Comparison of ENCODE assay signal across 19 cellular contexts in genomic region chr12:105946541-105946940, GRCh38.
DNase-seq lines count a peak whose midpoint lies in the region; ATAC-seq and TF ChIP-seq lines count a peak whose summit lies in the region.
"Had no signal": no experiment of that assay in that cellular context is flagged by ENCODE, and none has a peak within 500 bp of the region (broad histone marks: within the 10 kb centered on the region; RNA-seq: fewer than 3 reads in every experiment).

No MANE protein-coding gene starts in this region.

- H3K79me2 ChIP-seq in trophoblast cell (ENCODE audit: control insufficient read depth, insufficient read depth, low read length, poor library complexity), result no peaks in the 10 kb centered on the region

- no peak overlapping the region for H3K4ac ChIP-seq in trophoblast cell (ENCODE audit: low read depth, low read length)

- no peaks in the 10 kb centered on the region for H3K36me3 Mint-ChIP-seq in naive thymus-derived CD8-positive, alpha-beta T cell

- H2BK120ac ChIP-seq in trophoblast cell (ENCODE audit: insufficient read depth, low read length, poor library complexity), result no peak overlapping the region

- peak overlapping the region; percentile 45 for H3K14ac ChIP-seq in trophoblast cell (ENCODE audit: low read length)

- no CpG with 5 or more reads among the region's 1 CpG for WGBS in trophoblast cell (ENCODE audit: extremely low coverage, insufficient coverage, insufficient read length)

- H3K4me1 Mint-ChIP-seq in naive thymus-derived CD8-positive, alpha-beta T cell, result no peaks in the 10 kb centered on the region

- H2BK12ac ChIP-seq in trophoblast cell (ENCODE audit: low read length), result peak overlapping the region; percentile 56

- H3K4me1 ChIP-seq in left ventricle myocardium inferior (peaks cover 24% of the 10 kb centered on the region), trophoblast cell (ENCODE audit: control insufficient read depth in 1 of 2, insufficient read depth in 2 of 2, low read length in 2 of 2) (peaks cover 0 to 3% of the 10 kb centered on the region in 2 experiments)
- H3K4me1 ChIP-seq: thyroid gland had no signal

- H3K18ac ChIP-seq in trophoblast cell (ENCODE audit: low read length), result no peak overlapping the region

- no peak overlapping the region for H3K27ac Mint-ChIP-seq in naive thymus-derived CD8-positive, alpha-beta T cell
- H3K27ac Mint-ChIP-seq: CD4-positive, alpha-beta T cell had no signal

- in situ Hi-C loops in brain microvascular endothelial cell (cut with HindIII; ENCODE audit: low pct_ligation_motif_present, low sequenced_read_pairs), result no loop called here

- H4K8ac ChIP-seq in trophoblast cell (ENCODE audit: low read depth, low read length), result no peak overlapping the region

- no peak for ATAC-seq in GM18909 (IDR thresholded peaks at IDR 0.05; ENCODE audit: poor library complexity, unreplicated experiment)
- no peak for ATAC-seq in naive thymus-derived CD8-positive, alpha-beta T cell
- ATAC-seq: sciatic nerve had no signal

- H3K4me2 ChIP-seq in trophoblast cell (ENCODE audit: low read length), result no peak overlapping the region

- peaks cover 0 to 26% (median 6%) of the 10 kb centered on the region in 9 donors for H3K9me3 Mint-ChIP-seq in naive thymus-derived CD8-positive, alpha-beta T cell

- no peak overlapping the region for H2AK5ac ChIP-seq in trophoblast cell (ENCODE audit: low read length)

- H3K23ac ChIP-seq in trophoblast cell (ENCODE audit: low read length), result no peak overlapping the region

- no peaks in the 10 kb centered on the region for H3K36me3 ChIP-seq in brain microvascular endothelial cell (replicated peaks)
- no peaks in the 10 kb centered on the region for H3K36me3 ChIP-seq in left ventricle myocardium inferior
- H3K36me3 ChIP-seq in trophoblast cell (ENCODE audit: control insufficient read depth in 1 of 2, insufficient read depth in 2 of 2, low read length in 2 of 2), result no peaks in the 10 kb centered on the region
- H3K36me3 ChIP-seq: ovary, thyroid gland had no signal

- TF ChIP-seq CTCF in brain microvascular endothelial cell (IDR thresholded peaks at IDR 0.05; ENCODE audit: low read depth, low read length, missing control alignments), result no peak
- no peak for TF ChIP-seq CTCF in left ventricle myocardium inferior (IDR thresholded peaks at IDR 0.05; ENCODE audit: borderline replicate concordance)

- H4K91ac ChIP-seq in trophoblast cell (ENCODE audit: low read depth, low read length), result no peak overlapping the region

- H3K4me3 ChIP-seq in brain microvascular endothelial cell (ENCODE audit: low read depth, low read length) (no peak overlapping the region), left ventricle myocardium inferior (no peak overlapping the region), trophoblast cell (ENCODE audit: low read depth, low read length) (no peak overlapping the region)
- H3K4me3 ChIP-seq: ovary, thyroid gland had no signal

- peaks cover 0 to 15% (median 7%) of the 10 kb centered on the region in 5 donors for H3K27me3 Mint-ChIP-seq in naive thymus-derived CD8-positive, alpha-beta T cell

- H3K9me3 ChIP-seq in left ventricle myocardium inferior (replicated peaks) (peaks cover 4% of the 10 kb centered on the region), trophoblast cell (ENCODE audit: insufficient read depth, low read depth, low read length) (no peaks in the 10 kb centered on the region)
- H3K9me3 ChIP-seq: ovary, thyroid gland had no signal

- H2BK5ac ChIP-seq in trophoblast cell (ENCODE audit: low read depth, low read length, poor library complexity), result no peak overlapping the region

- no peak overlapping the region for H2AFZ ChIP-seq in trophoblast cell (ENCODE audit: insufficient read depth, low read length, poor library complexity)

- DNase-seq in NCI-H446 treated with DMSO at 0.1 percent for 48 hours (lab: John Stamatoyannopoulos, UW), result peak; percentile 44
- DNase-seq in brain microvascular endothelial cell, result peak; percentile 40
- peak; percentile 60 for DNase-seq in left ventricle myocardium inferior
- no peak for DNase-seq in trophoblast cell
- no peak for DNase-seq in H4 (ENCODE audit: low spot score)
- no peak for DNase-seq in naive thymus-derived CD8-positive, alpha-beta T cell
- no peak for DNase-seq in NOMO-1 treated with dmso at 0.1 percent for 144 hours (lab: John Stamatoyannopoulos, UW; ENCODE audit: unreplicated experiment)
- DNase-seq: activated CD4-positive, alpha-beta T cell treated with anti-CD3 and anti-CD28 coated beads, Interleukin-2, amount 50 U/mL, for 4 hours; activated naive CD4-positive, alpha-beta T cell treated with Interleukin-2 at 50 U/mL for 16 hours; CD4-positive, alpha-beta T cell; GOT3; NCI-H1105; NCI-H524; ovary; stimulated activated naive CD4-positive, alpha-beta T cell; thyroid gland had no signal

- H3K79me1 ChIP-seq in trophoblast cell (ENCODE audit: low read length), result no peaks in the 10 kb centered on the region

- intact Hi-C loops in left ventricle myocardium inferior (cut with micrococcal nuclease), result no loop called here

- no peak overlapping the region for H4K12ac ChIP-seq in trophoblast cell (ENCODE audit: low read depth, low read length)

- H3K4me3 Mint-ChIP-seq in naive thymus-derived CD8-positive, alpha-beta T cell, result no peak overlapping the region
- H3K4me3 Mint-ChIP-seq: CD4-positive, alpha-beta T cell had no signal

- H3K9ac ChIP-seq in trophoblast cell (ENCODE audit: low read length), result no peak overlapping the region

- H3K27me3 ChIP-seq in brain microvascular endothelial cell (replicated peaks) (no peaks in the 10 kb centered on the region), left ventricle myocardium inferior (ENCODE audit: low read depth) (no peaks in the 10 kb centered on the region), trophoblast cell (ENCODE audit: insufficient read depth, low read length) (no peaks in the 10 kb centered on the region)
- H3K27me3 ChIP-seq: ovary, thyroid gland had no signal

- POLR2A ChIA-PET in naive thymus-derived CD8-positive, alpha-beta T cell (lab: Charles Lee), result no interaction called here

- H3K27ac ChIP-seq in brain microvascular endothelial cell, result no peak overlapping the region
- peak overlapping the region; percentile 71 for H3K27ac ChIP-seq in left ventricle myocardium inferior (replicated peaks)
- H3K27ac ChIP-seq in trophoblast cell (ENCODE audit: low read depth, low read length), result no peak overlapping the region
- H3K27ac ChIP-seq: ovary, thyroid gland, VCaP had no signal

Comparison
In these comparisons a context has a peak if more than half of its experiments do, and no peak if none do; other contexts are left out.
1. DNase-seq: peak in NCI-H446 treated with DMSO at 0.1 percent for 48 hours (single experiment), brain microvascular endothelial cell (single experiment) and left ventricle myocardium inferior (single experiment); none in trophoblast cell (0 of 2), H4 (single experiment), naive thymus-derived CD8-positive, alpha-beta T cell (0 of 10) and NOMO-1 treated with dmso at 0.1 percent for 144 hours (single experiment).